In the genomic region with DNA sequence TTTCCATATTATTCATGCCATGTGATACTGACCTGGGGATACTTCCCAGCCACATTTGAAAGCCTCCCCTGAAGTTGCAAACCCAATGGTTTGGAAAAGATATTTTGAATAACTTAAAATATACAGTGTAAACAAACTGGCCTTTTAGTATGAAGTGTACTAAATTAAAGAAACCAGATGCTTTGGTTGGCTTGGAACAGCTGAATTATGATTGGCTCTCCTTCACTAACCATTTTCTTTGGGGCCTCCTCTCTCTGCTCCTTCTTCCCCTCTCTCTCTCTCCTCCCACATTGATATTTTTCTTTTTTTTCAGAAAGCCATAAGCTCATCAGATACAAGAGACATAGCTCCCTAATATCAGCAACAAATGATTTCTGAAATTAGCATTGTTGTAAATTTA, we compare ENCODE assay signal across 33 cellular contexts.
"Had no signal": no experiment of that assay in that cellular context is flagged by ENCODE, and none has a peak within 500 bp of the region (broad histone marks: within the 10 kb centered on the region; RNA-seq: fewer than 3 reads in every experiment).

No MANE protein-coding gene starts in this region.

- H3K27ac Mint-ChIP-seq: activated CD4-positive, alpha-beta memory T cell treated with anti-CD3 and anti-CD28 coated beads, Interleukin-2, amount 10 ng/mL, durations not matched to agents 7 days and 5 days; activated CD4-positive, alpha-beta T cell treated with anti-CD3 and anti-CD28 coated beads, Interleukin-2, amount 10 ng/mL, durations not matched to agents 7 days and 5 days; activated naive CD8-positive, alpha-beta T cell treated with anti-CD3 and anti-CD28 coated beads for 36 hours; activated naive CD8-positive, alpha-beta T cell treated with anti-CD3 and anti-CD28 coated beads, Interleukin-2, amount 50 U/mL, for 24 hours; activated T-helper 17 cell treated with anti-CD3 and anti-CD28 coated beads, Interleukin-2, amount 50 U/mL, for 72 hours; brain; WTC11 had no signal

- DNase-seq: activated CD4-positive, alpha-beta memory T cell treated with anti-CD3 and anti-CD28 coated beads, Interleukin-2, amount 10 ng/mL, durations not matched to agents 7 days and 5 days; activated CD4-positive, alpha-beta T cell treated with anti-CD3 and anti-CD28 coated beads for 1 hour; activated CD4-positive, alpha-beta T cell treated with anti-CD3 and anti-CD28 coated beads for 4 hours; activated CD4-positive, alpha-beta T cell treated with anti-CD3 and anti-CD28 coated beads, Interleukin-2, amount 10 ng/mL, durations not matched to agents 7 days and 5 days; activated CD4-positive, alpha-beta T cell treated with anti-CD3 and anti-CD28 coated beads, Interleukin-2, amount 50 U/mL, for 4 hours; activated CD8-positive, alpha-beta memory T cell treated with anti-CD3 and anti-CD28 coated beads, Interleukin-2, amount 50 U/mL, for 48 hours; activated effector memory CD4-positive, alpha-beta T cell treated with Interleukin-2 at 50 U/mL for 16 hours; activated gamma-delta T cell treated with Interleukin-2 at 50 U/mL for 16 hours; activated naive CD4-positive, alpha-beta T cell treated with anti-CD3 and anti-CD28 coated beads, Interleukin-2, amount 50 U/mL, for 16 hours; activated naive CD4-positive, alpha-beta T cell treated with Interleukin-2 at 50 U/mL for 16 hours; activated naive CD8-positive, alpha-beta T cell treated with anti-CD3 and anti-CD28 coated beads for 36 hours; activated naive CD8-positive, alpha-beta T cell treated with anti-CD3 and anti-CD28 coated beads, Interleukin-2, amount 50 U/mL, for 24 hours; activated T-cell treated with anti-CD3 and anti-CD28 coated beads, Interleukin-2, amount 50 U/mL, for 4 hours; adrenal gland; amygdala; aorta; central memory CD4-positive, alpha-beta T cell; cerebellar nuclear complex; colonic mucosa; effector CD8-positive, alpha-beta T cell; erythroblast; foreskin keratinocyte; gastrocnemius medialis; glutamatergic neuron; T-helper 2 cell had no signal

- H3K9me3 ChIP-seq: adrenal gland, breast epithelium, colonic mucosa, esophagus muscularis mucosa, gastrocnemius medialis had no signal

- H3K4me1 ChIP-seq: breast epithelium, colonic mucosa had no signal

- H3K9me3 Mint-ChIP-seq: activated CD4-positive, alpha-beta memory T cell treated with anti-CD3 and anti-CD28 coated beads, Interleukin-2, amount 10 ng/mL, durations not matched to agents 7 days and 5 days; activated CD4-positive, alpha-beta T cell treated with anti-CD3 and anti-CD28 coated beads, Interleukin-2, amount 10 ng/mL, durations not matched to agents 7 days and 5 days; activated naive CD8-positive, alpha-beta T cell treated with anti-CD3 and anti-CD28 coated beads for 36 hours; activated naive CD8-positive, alpha-beta T cell treated with anti-CD3 and anti-CD28 coated beads, Interleukin-2, amount 50 U/mL, for 24 hours; activated T-cell treated with anti-CD3 and anti-CD28 coated beads, Interleukin-2, amount 50 U/mL, for 4 hours; activated T-helper 17 cell treated with anti-CD3 and anti-CD28 coated beads, Interleukin-2, amount 50 U/mL, for 72 hours; WTC11 had no signal

- H3K36me3 ChIP-seq: adrenal gland, breast epithelium, cardiac muscle cell, colonic mucosa, esophagus muscularis mucosa, gastrocnemius medialis had no signal

- H3K27ac ChIP-seq: adrenal gland, breast epithelium, cardiac muscle cell, colonic mucosa, esophagus muscularis mucosa, foreskin keratinocyte, gastrocnemius medialis, VCaP had no signal

- H3K36me3 Mint-ChIP-seq: activated naive CD8-positive, alpha-beta T cell treated with anti-CD3 and anti-CD28 coated beads for 36 hours; brain; WTC11 had no signal

- H3K27me3 ChIP-seq: adrenal gland, breast epithelium, cardiac muscle cell, colonic mucosa, esophagus muscularis mucosa, foreskin keratinocyte, gastrocnemius medialis had no signal

- ATAC-seq: activated naive CD8-positive, alpha-beta T cell treated with anti-CD3 and anti-CD28 coated beads, Interleukin-2, amount 50 U/mL, for 24 hours; activated T-cell treated with anti-CD3 and anti-CD28 coated beads, Interleukin-2, amount 50 U/mL, for 4 hours; activated T-helper 17 cell treated with anti-CD3 and anti-CD28 coated beads, Interleukin-2, amount 50 U/mL, for 72 hours; foreskin keratinocyte; gastrocnemius medialis; SK-N-SH treated with all-trans-retinoic acid at 6 μM for 48 hours; WTC11 had no signal

- H3K4me3 ChIP-seq: adrenal gland, breast epithelium, cardiac muscle cell, colonic mucosa, esophagus muscularis mucosa, gastrocnemius medialis had no signal
